25 cellular contexts compared by ENCODE assay signal in the genomic region with DNA sequence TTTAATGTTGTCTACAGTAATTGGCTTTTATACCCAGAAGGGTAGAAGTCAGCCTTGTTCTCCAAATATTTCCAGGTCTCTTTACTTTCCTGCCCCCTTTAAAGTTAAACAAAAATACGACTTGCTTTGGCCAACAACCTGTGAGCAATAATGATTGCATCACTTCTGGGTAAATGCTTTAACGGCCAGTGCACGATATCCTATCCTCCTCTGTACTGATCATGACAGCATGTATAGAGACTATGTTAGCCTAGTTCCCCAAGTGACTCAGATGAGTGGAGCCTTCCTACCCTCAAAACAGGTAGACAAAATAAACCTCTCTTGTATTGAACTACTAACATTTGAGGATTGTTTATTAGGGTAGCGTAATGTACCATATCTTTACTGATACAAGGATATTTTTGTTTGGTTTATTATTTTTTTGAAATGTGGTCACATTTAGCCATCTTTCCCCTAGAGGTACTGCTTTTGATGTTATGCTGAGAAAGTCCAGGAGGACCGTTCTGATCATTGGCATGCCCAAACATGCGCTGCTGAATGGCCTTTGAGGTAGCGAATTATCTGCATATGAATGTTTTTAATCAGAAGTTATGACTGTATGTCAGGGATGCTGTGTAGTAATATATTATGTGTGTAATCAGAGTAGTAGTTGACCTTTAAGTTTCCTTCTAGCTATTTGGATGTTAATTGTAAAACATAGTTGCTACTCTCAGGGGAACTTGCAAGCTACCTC.
"Had no signal": no experiment of that assay in that cellular context is flagged by ENCODE, and none has a peak within 500 bp of the region (broad histone marks: within the 10 kb centered on the region; RNA-seq: fewer than 3 reads in every experiment).

No MANE protein-coding gene starts in this region.

- H3K4me3 ChIP-seq: ascending aorta, body of pancreas, cardiac muscle cell, Peyer's patch had no signal

- H3K36me3 ChIP-seq: ascending aorta, cardiac muscle cell, Peyer's patch had no signal

- ATAC-seq: activated CD4-positive, CD25-positive, alpha-beta regulatory T cell treated with anti-CD3 and anti-CD28 coated beads, Interleukin-2, amount 50 U/mL, for 24 hours; activated CD8-positive, alpha-beta memory T cell treated with anti-CD3 and anti-CD28 coated beads, Interleukin-2, amount 10 ng/mL, durations not matched to agents 7 days and 5 days; activated naive CD4-positive, alpha-beta T cell treated with anti-CD3 and anti-CD28 coated beads, Interleukin-2, amount 50 U/mL, for 72 hours; activated naive CD8-positive, alpha-beta T cell treated with anti-CD3 and anti-CD28 coated beads, Interleukin-2, amount 50 U/mL, for 24 hours; activated T-cell treated with anti-CD3 and anti-CD28 coated beads, Interleukin-2, amount 50 U/mL, for 4 hours; body of pancreas had no signal

- H3K27ac Mint-ChIP-seq: activated CD8-positive, alpha-beta memory T cell treated with anti-CD3 and anti-CD28 coated beads, Interleukin-2, amount 10 ng/mL, durations not matched to agents 7 days and 5 days; activated naive CD4-positive, alpha-beta T cell treated with anti-CD3 and anti-CD28 coated beads, Interleukin-2, amount 50 U/mL, for 72 hours; activated naive CD8-positive, alpha-beta T cell treated with anti-CD3 and anti-CD28 coated beads, Interleukin-2, amount 50 U/mL, for 24 hours; T-helper 1 cell treated with Interleukin-12 subunit alpha and Interleukin-12 subunit beta and Interleukin-4 antibody, amounts not matched to agents 30 μg/mL and 1 μg/mL, for 36 hours had no signal

- H3K27me3 ChIP-seq: ascending aorta, body of pancreas, cardiac muscle cell, Peyer's patch had no signal

- H3K9me3 ChIP-seq: ascending aorta, body of pancreas, Peyer's patch had no signal

- H3K4me1 Mint-ChIP-seq: activated CD8-positive, alpha-beta memory T cell treated with anti-CD3 and anti-CD28 coated beads, Interleukin-2, amount 10 ng/mL, durations not matched to agents 7 days and 5 days; activated naive CD8-positive, alpha-beta T cell treated with anti-CD3 and anti-CD28 coated beads, Interleukin-2, amount 50 U/mL, for 24 hours had no signal

- DNase-seq: activated CD4-positive, alpha-beta T cell treated with anti-CD3 and anti-CD28 coated beads for 4 hours; activated CD8-positive, alpha-beta memory T cell treated with anti-CD3 and anti-CD28 coated beads, Interleukin-2, amount 10 ng/mL, durations not matched to agents 7 days and 5 days; activated effector memory CD4-positive, alpha-beta T cell treated with anti-CD3 and anti-CD28 coated beads, Interleukin-2, amount 50 U/mL, for 16 hours; activated naive CD4-positive, alpha-beta T cell treated with Interleukin-2 at 50 U/mL for 16 hours; activated naive CD8-positive, alpha-beta T cell treated with anti-CD3 and anti-CD28 coated beads, Interleukin-2, amount 50 U/mL, for 24 hours; activated T-cell treated with anti-CD3 and anti-CD28 coated beads, Interleukin-2, amount 50 U/mL, for 4 hours; amniotic stem cell; body of pancreas; cerebellar nuclear complex; Karpas-422; NCI-H1048; NCI-H1930; NCI-H2171; NCI-H2227 treated with DMSO at 0.1 percent for 48 hours; NCI-H446 treated with DMSO at 0.1 percent for 48 hours; NCI-H524 treated with DMSO at 0.1 percent for 48 hours; NCI-H82; Peyer's patch; SHP77 treated with DMSO at 0.1 percent for 48 hours had no signal

- FAIRE-seq: colon had no signal

- H3K36me3 Mint-ChIP-seq: activated CD8-positive, alpha-beta memory T cell treated with anti-CD3 and anti-CD28 coated beads, Interleukin-2, amount 10 ng/mL, durations not matched to agents 7 days and 5 days; activated naive CD4-positive, alpha-beta T cell treated with anti-CD3 and anti-CD28 coated beads, Interleukin-2, amount 50 U/mL, for 72 hours had no signal

- H3K4me1 ChIP-seq: ascending aorta, body of pancreas, Peyer's patch had no signal

- H3K9me3 Mint-ChIP-seq: activated naive CD8-positive, alpha-beta T cell treated with anti-CD3 and anti-CD28 coated beads, Interleukin-2, amount 50 U/mL, for 24 hours; T-helper 1 cell treated with Interleukin-12 subunit alpha and Interleukin-12 subunit beta and Interleukin-4 antibody, amounts not matched to agents 30 μg/mL and 1 μg/mL, for 36 hours had no signal

- H3K27me3 Mint-ChIP-seq: activated CD8-positive, alpha-beta memory T cell treated with anti-CD3 and anti-CD28 coated beads, Interleukin-2, amount 10 ng/mL, durations not matched to agents 7 days and 5 days; activated naive CD8-positive, alpha-beta T cell treated with anti-CD3 and anti-CD28 coated beads, Interleukin-2, amount 50 U/mL, for 24 hours had no signal

- H3K4me3 Mint-ChIP-seq: activated CD8-positive, alpha-beta memory T cell treated with anti-CD3 and anti-CD28 coated beads, Interleukin-2, amount 10 ng/mL, durations not matched to agents 7 days and 5 days; activated naive CD8-positive, alpha-beta T cell treated with anti-CD3 and anti-CD28 coated beads, Interleukin-2, amount 50 U/mL, for 24 hours; activated T-cell treated with anti-CD3 and anti-CD28 coated beads, Interleukin-2, amount 50 U/mL, for 4 hours; T-helper 1 cell treated with Interleukin-12 subunit alpha and Interleukin-12 subunit beta and Interleukin-4 antibody, amounts not matched to agents 30 μg/mL and 1 μg/mL, for 36 hours had no signal

- H3K27ac ChIP-seq: ascending aorta, body of pancreas, cardiac muscle cell, Peyer's patch had no signal
